ENCODE assay signal across 2 cellular contexts in the genomic region with DNA sequence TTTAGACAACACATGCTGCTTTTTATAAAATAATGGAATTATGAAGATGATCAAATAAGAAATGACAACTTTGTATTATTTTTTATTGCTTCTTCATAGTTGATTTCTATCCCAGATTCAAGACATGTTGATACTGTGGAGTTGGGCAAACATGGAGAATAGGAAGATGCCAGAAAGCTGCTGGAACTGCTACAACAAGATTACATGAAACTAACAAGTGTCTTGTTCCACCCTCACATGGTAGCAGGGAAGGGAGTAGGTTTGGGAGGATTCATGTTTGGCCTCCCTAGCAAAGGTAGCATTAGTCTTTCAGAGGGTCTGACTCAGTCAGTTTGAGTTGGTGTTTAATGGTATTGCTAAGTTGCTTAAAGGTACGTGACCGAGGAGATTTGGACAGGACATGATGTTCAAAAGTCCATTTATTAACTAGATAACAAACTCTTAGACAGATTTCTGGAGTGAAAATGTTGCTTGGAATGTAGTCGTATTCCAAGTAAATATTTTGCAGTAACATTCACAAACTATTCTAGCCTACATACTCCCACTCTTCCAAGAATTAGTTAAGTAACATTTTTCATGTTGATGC.
TF ChIP-seq lines count a peak whose summit lies in the region.

No MANE protein-coding gene starts in this region.

TF ChIP-seq in SK-N-SH treated with all-trans-retinoic acid at 6 μM for 48 hours, 23 proteins besides CTCF, POLR2A, EP300 and RAD21 (continued from another document):
- TF ChIP-seq, protein P1, sequence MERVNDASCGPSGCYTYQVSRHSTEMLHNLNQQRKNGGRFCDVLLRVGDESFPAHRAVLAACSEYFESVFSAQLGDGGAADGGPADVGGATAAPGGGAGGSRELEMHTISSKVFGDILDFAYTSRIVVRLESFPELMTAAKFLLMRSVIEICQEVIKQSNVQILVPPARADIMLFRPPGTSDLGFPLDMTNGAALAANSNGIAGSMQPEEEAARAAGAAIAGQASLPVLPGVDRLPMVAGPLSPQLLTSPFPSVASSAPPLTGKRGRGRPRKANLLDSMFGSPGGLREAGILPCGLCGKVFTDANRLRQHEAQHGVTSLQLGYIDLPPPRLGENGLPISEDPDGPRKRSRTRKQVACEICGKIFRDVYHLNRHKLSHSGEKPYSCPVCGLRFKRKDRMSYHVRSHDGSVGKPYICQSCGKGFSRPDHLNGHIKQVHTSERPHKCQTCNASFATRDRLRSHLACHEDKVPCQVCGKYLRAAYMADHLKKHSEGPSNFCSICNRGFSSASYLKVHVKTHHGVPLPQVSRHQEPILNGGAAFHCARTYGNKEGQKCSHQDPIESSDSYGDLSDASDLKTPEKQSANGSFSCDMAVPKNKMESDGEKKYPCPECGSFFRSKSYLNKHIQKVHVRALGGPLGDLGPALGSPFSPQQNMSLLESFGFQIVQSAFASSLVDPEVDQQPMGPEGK (CRISPR knock-in tag; IDR thresholded peaks at IDR 0.05; ENCODE audit: borderline replicate concordance), result no peak
- no peak for TF ChIP-seq ESRRG (CRISPR knock-in tag; IDR thresholded peaks at IDR 0.05)
- TF ChIP-seq GLIS3 (CRISPR knock-in tag; IDR thresholded peaks at IDR 0.05), result no peak
- no peak for TF ChIP-seq ZNF70 (CRISPR knock-in tag; IDR thresholded peaks at IDR 0.05)
- no peak for TF ChIP-seq ZC3H10 (CRISPR knock-in tag; IDR thresholded peaks at IDR 0.05)

TF ChIP-seq in SK-N-SH, 30 proteins besides CTCF, POLR2A, EP300 and RAD21:
- TF ChIP-seq, protein P2, sequence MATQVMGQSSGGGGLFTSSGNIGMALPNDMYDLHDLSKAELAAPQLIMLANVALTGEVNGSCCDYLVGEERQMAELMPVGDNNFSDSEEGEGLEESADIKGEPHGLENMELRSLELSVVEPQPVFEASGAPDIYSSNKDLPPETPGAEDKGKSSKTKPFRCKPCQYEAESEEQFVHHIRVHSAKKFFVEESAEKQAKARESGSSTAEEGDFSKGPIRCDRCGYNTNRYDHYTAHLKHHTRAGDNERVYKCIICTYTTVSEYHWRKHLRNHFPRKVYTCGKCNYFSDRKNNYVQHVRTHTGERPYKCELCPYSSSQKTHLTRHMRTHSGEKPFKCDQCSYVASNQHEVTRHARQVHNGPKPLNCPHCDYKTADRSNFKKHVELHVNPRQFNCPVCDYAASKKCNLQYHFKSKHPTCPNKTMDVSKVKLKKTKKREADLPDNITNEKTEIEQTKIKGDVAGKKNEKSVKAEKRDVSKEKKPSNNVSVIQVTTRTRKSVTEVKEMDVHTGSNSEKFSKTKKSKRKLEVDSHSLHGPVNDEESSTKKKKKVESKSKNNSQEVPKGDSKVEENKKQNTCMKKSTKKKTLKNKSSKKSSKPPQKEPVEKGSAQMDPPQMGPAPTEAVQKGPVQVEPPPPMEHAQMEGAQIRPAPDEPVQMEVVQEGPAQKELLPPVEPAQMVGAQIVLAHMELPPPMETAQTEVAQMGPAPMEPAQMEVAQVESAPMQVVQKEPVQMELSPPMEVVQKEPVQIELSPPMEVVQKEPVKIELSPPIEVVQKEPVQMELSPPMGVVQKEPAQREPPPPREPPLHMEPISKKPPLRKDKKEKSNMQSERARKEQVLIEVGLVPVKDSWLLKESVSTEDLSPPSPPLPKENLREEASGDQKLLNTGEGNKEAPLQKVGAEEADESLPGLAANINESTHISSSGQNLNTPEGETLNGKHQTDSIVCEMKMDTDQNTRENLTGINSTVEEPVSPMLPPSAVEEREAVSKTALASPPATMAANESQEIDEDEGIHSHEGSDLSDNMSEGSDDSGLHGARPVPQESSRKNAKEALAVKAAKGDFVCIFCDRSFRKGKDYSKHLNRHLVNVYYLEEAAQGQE (IDR thresholded peaks at IDR 0.05; ENCODE audit: low read depth, low read length), result no peak
- no peak for TF ChIP-seq JUND (IDR thresholded peaks at IDR 0.05)
